22 cellular contexts compared by ENCODE assay signal in genomic region chr7:9608560-9608959, GRCh38.
"Had no signal": no experiment of that assay in that cellular context is flagged by ENCODE, and none has a peak within 500 bp of the region (broad histone marks: within the 10 kb centered on the region; RNA-seq: fewer than 3 reads in every experiment).

No MANE protein-coding gene starts in this region.

- H3K4me3 ChIP-seq: body of pancreas had no signal

- H3K9me3 ChIP-seq: body of pancreas had no signal

- H3K4me2 ChIP-seq: KMS-11 had no signal

- ATAC-seq: activated T-cell treated with anti-CD3 and anti-CD28 coated beads, Interleukin-2, amount 50 U/mL, for 4 hours; activated T-helper 17 cell treated with anti-CD3 and anti-CD28 coated beads, Interleukin-2, amount 50 U/mL, for 72 hours; body of pancreas had no signal

- H3K9ac ChIP-seq: KMS-11 had no signal

- H3K27me3 Mint-ChIP-seq: activated CD4-positive, alpha-beta memory T cell treated with anti-CD3 and anti-CD28 coated beads for 36 hours; activated CD4-positive, alpha-beta T cell treated with anti-CD3 and anti-CD28 coated beads, Interleukin-2, amount 10 ng/mL, durations not matched to agents 7 days and 5 days; activated naive CD8-positive, alpha-beta T cell; activated T-helper 17 cell treated with anti-CD3 and anti-CD28 coated beads, Interleukin-2, amount 50 U/mL, for 72 hours; central memory CD8-positive, alpha-beta T cell had no signal

- H3K27ac Mint-ChIP-seq: activated CD4-positive, alpha-beta memory T cell treated with anti-CD3 and anti-CD28 coated beads for 36 hours; activated CD4-positive, alpha-beta T cell treated with anti-CD3 and anti-CD28 coated beads, Interleukin-2, amount 10 ng/mL, durations not matched to agents 7 days and 5 days; activated naive CD4-positive, alpha-beta T cell treated with anti-CD3 and anti-CD28 coated beads for 36 hours; activated naive CD8-positive, alpha-beta T cell; activated T-helper 17 cell treated with anti-CD3 and anti-CD28 coated beads, Interleukin-2, amount 50 U/mL, for 72 hours had no signal

- H3K4me3 Mint-ChIP-seq: activated CD4-positive, alpha-beta memory T cell treated with anti-CD3 and anti-CD28 coated beads for 36 hours; activated CD4-positive, alpha-beta T cell treated with anti-CD3 and anti-CD28 coated beads, Interleukin-2, amount 10 ng/mL, durations not matched to agents 7 days and 5 days; activated naive CD4-positive, alpha-beta T cell treated with anti-CD3 and anti-CD28 coated beads for 36 hours; activated naive CD8-positive, alpha-beta T cell; activated T-cell treated with anti-CD3 and anti-CD28 coated beads, Interleukin-2, amount 50 U/mL, for 4 hours; activated T-helper 17 cell treated with anti-CD3 and anti-CD28 coated beads, Interleukin-2, amount 50 U/mL, for 72 hours; central memory CD8-positive, alpha-beta T cell had no signal

- H3K27me3 ChIP-seq: body of pancreas had no signal

- H3K4me1 Mint-ChIP-seq: activated CD4-positive, alpha-beta T cell treated with anti-CD3 and anti-CD28 coated beads, Interleukin-2, amount 10 ng/mL, durations not matched to agents 7 days and 5 days; activated T-helper 17 cell treated with anti-CD3 and anti-CD28 coated beads, Interleukin-2, amount 50 U/mL, for 72 hours; central memory CD8-positive, alpha-beta T cell had no signal

- H3K36me3 Mint-ChIP-seq: activated CD4-positive, alpha-beta memory T cell treated with anti-CD3 and anti-CD28 coated beads for 36 hours; activated naive CD8-positive, alpha-beta T cell had no signal

- H3K4me1 ChIP-seq: body of pancreas had no signal

- DNase-seq: activated CD4-positive, alpha-beta memory T cell treated with anti-CD3 and anti-CD28 coated beads for 36 hours; activated CD4-positive, alpha-beta T cell treated with anti-CD3 and anti-CD28 coated beads, Interleukin-2, amount 10 ng/mL, durations not matched to agents 7 days and 5 days; activated CD4-positive, CD25-positive, alpha-beta regulatory T cell; activated CD8-positive, alpha-beta memory T cell treated with anti-CD3 and anti-CD28 coated beads for 24 hours; activated gamma-delta T cell; activated naive CD4-positive, alpha-beta T cell treated with anti-CD3 and anti-CD28 coated beads for 36 hours; activated T-cell treated with anti-CD3 and anti-CD28 coated beads, Interleukin-2, amount 50 U/mL, for 4 hours; body of pancreas; MV-4-11; NCI-H1105 treated with DMSO at 0.1 percent for 48 hours; NCI-H1436 treated with DMSO at 0.1 percent for 48 hours; NCI-H187; NCI-H2081; NCI-H446; NCI-H524; SIG-M5; T-helper 2 cell; T1000 had no signal

- H3K27ac ChIP-seq: body of pancreas, KMS-11 had no signal
